30 cellular contexts compared by ENCODE assay signal in the genomic region with DNA sequence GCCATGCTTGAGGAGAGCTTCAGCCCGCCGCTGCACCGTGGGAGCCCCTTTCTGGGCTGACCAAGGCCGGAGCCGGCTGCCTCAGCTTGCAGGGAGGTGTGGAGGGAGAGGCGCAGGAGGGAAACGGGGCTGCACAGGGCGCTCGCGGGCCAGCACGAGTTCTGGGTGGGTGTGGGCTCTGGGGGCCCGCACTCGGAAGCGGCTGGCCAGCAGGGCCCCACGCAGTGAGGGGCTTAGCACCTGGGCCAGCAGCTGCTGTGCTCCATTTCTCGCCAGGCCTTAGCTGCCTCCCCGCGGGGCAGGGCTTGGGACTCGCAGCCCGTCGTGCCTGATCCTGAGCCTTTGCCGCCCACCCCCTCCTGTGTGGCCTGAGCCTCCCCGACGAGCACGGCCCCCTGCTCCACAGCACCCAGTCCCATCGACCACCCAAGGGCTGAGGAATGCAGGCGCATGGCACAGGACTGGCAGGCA.
"Had no signal": no experiment of that assay in that cellular context is flagged by ENCODE, and none has a peak within 500 bp of the region (broad histone marks: within the 10 kb centered on the region; RNA-seq: fewer than 3 reads in every experiment).

No MANE protein-coding gene starts in this region.

- DNase-seq: activated B cell treated with CpG ODN at 0.5 μM for 24 hours; activated CD4-positive, alpha-beta memory T cell treated with anti-CD3 and anti-CD28 coated beads for 36 hours; activated CD4-positive, alpha-beta T cell treated with anti-CD3 and anti-CD28 coated beads for 4 hours; activated CD4-positive, alpha-beta T cell treated with anti-CD3 and anti-CD28 coated beads, Interleukin-2, amount 50 U/mL, for 1 hour; activated CD4-positive, CD25-positive, alpha-beta regulatory T cell treated with anti-CD3 and anti-CD28 coated beads, Interleukin-2, amount 50 U/mL, for 72 hours; activated CD8-positive, alpha-beta memory T cell treated with anti-CD3 and anti-CD28 coated beads, Interleukin-2, amount 50 U/mL, for 4 hours; activated effector memory CD4-positive, alpha-beta T cell treated with Interleukin-2 at 50 U/mL for 16 hours; activated naive CD4-positive, alpha-beta T cell treated with anti-CD3 and anti-CD28 coated beads, Interleukin-2, amount 10 ng/mL, durations not matched to agents 7 days and 5 days; activated naive CD8-positive, alpha-beta T cell treated with anti-CD3 and anti-CD28 coated beads, Interleukin-2, amount 50 U/mL, for 24 hours; activated T-cell treated with anti-CD3 and anti-CD28 coated beads, Interleukin-2, amount 50 U/mL, for 48 hours; anterior cingulate cortex; caudate nucleus; NCI-H1105; NCI-H1417 treated with DMSO at 0.1 percent for 48 hours; NCI-H1930; NCI-H2081 treated with DMSO at 0.1 percent for 48 hours; NCI-H226; NCI-H446 treated with DMSO at 0.1 percent for 48 hours; NCI-H524; SHP77 treated with DMSO at 0.1 percent for 48 hours; SW 1271; T-helper 1 cell; T-helper 9 cell had no signal

- ATAC-seq: activated naive CD8-positive, alpha-beta T cell treated with anti-CD3 and anti-CD28 coated beads, Interleukin-2, amount 50 U/mL, for 24 hours; K562; Panc1 had no signal

- H3K9me3 Mint-ChIP-seq: activated naive CD8-positive, alpha-beta T cell treated with anti-CD3 and anti-CD28 coated beads, Interleukin-2, amount 50 U/mL, for 24 hours; brain had no signal

- H3K4me3 ChIP-seq: K562, SJSA1 had no signal

- H3K27ac Mint-ChIP-seq: activated B cell treated with CpG ODN at 0.5 μM for 24 hours; activated CD4-positive, alpha-beta memory T cell treated with anti-CD3 and anti-CD28 coated beads for 36 hours; activated naive CD4-positive, alpha-beta T cell treated with anti-CD3 and anti-CD28 coated beads, Interleukin-2, amount 10 ng/mL, durations not matched to agents 7 days and 5 days; activated naive CD8-positive, alpha-beta T cell; activated naive CD8-positive, alpha-beta T cell treated with anti-CD3 and anti-CD28 coated beads, Interleukin-2, amount 50 U/mL, for 24 hours; brain had no signal

- H3K4me3 Mint-ChIP-seq: activated B cell treated with CpG ODN at 0.5 μM for 24 hours; activated CD4-positive, alpha-beta memory T cell treated with anti-CD3 and anti-CD28 coated beads for 36 hours; activated naive CD4-positive, alpha-beta T cell treated with anti-CD3 and anti-CD28 coated beads, Interleukin-2, amount 10 ng/mL, durations not matched to agents 7 days and 5 days; activated naive CD8-positive, alpha-beta T cell; activated naive CD8-positive, alpha-beta T cell treated with anti-CD3 and anti-CD28 coated beads, Interleukin-2, amount 50 U/mL, for 24 hours; brain had no signal

- H3K36me3 Mint-ChIP-seq: activated CD4-positive, alpha-beta memory T cell treated with anti-CD3 and anti-CD28 coated beads for 36 hours; activated naive CD4-positive, alpha-beta T cell treated with anti-CD3 and anti-CD28 coated beads, Interleukin-2, amount 10 ng/mL, durations not matched to agents 7 days and 5 days; activated naive CD8-positive, alpha-beta T cell; brain had no signal

- H3K4me1 ChIP-seq: SJSA1 had no signal

- H3K27me3 Mint-ChIP-seq: activated B cell treated with CpG ODN at 0.5 μM for 24 hours; activated CD4-positive, alpha-beta memory T cell treated with anti-CD3 and anti-CD28 coated beads for 36 hours; activated naive CD4-positive, alpha-beta T cell treated with anti-CD3 and anti-CD28 coated beads, Interleukin-2, amount 10 ng/mL, durations not matched to agents 7 days and 5 days; activated naive CD8-positive, alpha-beta T cell; activated naive CD8-positive, alpha-beta T cell treated with anti-CD3 and anti-CD28 coated beads, Interleukin-2, amount 50 U/mL, for 24 hours had no signal

- H3K4me1 Mint-ChIP-seq: activated B cell treated with CpG ODN at 0.5 μM for 24 hours; activated naive CD4-positive, alpha-beta T cell treated with anti-CD3 and anti-CD28 coated beads, Interleukin-2, amount 10 ng/mL, durations not matched to agents 7 days and 5 days; brain had no signal

- FAIRE-seq: bronchial epithelial cell, K562 had no signal

- H3K27me3 ChIP-seq: SJSA1 had no signal

- H3K27ac ChIP-seq: SJSA1, VCaP had no signal

- H3K36me3 ChIP-seq: SJSA1 had no signal
